ENCODE assay signal across 8 cellular contexts in genomic region chr22:24383061-24383460, GRCh38.
"Had no signal": no experiment of that assay in that cellular context is flagged by ENCODE, and none has a peak within 500 bp of the region (broad histone marks: within the 10 kb centered on the region; RNA-seq: fewer than 3 reads in every experiment).

No MANE protein-coding gene starts in this region.

- H3K27me3 Mint-ChIP-seq: IgD-negative memory B cell had no signal

- H3K9me3 Mint-ChIP-seq: IgD-negative memory B cell had no signal

- H3K27ac ChIP-seq: HL-60, KMS-11 had no signal

- H3K27ac Mint-ChIP-seq: IgD-negative memory B cell had no signal

- DNase-seq: IMR-90, KBM-7, KG1 had no signal

- H3K4me2 ChIP-seq: KMS-11 had no signal

- FAIRE-seq: HepG2, HTR-8/SVneo had no signal

- H3K9ac ChIP-seq: KMS-11 had no signal

- ATAC-seq: HepG2 had no signal

- H3K4me3 Mint-ChIP-seq: IgD-negative memory B cell had no signal
